Comparison of ENCODE assay signal across 11 cellular contexts in the genomic region with DNA sequence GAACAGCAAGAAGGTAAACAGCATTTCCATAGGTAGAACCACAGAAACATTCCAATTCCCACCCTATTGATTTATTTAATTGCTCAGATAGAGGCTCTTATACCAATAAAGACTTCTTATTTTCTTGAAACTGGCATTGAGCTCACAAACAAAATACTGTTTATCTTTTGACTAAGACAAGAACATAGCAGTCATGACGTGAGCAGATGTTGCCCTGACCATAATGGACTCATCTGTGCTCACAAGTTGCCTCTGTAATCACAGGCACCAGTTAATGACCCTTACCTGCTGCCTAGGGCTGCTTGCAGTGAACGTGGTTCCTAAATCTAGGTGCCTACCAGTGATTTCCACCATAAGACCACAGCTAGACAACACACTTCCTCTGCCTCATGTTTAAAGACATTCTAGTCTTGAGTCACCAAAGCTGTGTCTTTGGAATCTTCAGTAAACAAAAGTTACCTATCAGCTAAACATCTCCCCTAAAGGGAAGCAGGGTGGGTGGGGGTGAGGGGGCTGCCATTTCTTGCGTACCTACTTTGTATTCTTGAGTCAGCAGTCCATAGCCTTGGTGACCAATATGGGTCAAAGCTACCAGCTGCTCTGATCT. TPM values are rescaled to one million over a fixed set of nuclear protein-coding genes. Genes with fewer than 3 reads are reported as not detected.
DNase-seq lines count a peak whose midpoint lies in the region; TF ChIP-seq lines count a peak whose summit lies in the region.
"Had no signal": no experiment of that assay in that cellular context is flagged by ENCODE, and none has a peak within 500 bp of the region (broad histone marks: within the 10 kb centered on the region; RNA-seq: fewer than 3 reads in every experiment).

No MANE protein-coding gene starts in this region.

- WGBS in thymus = 50% methylated on average over 3 of the region's 3 CpGs

- no peak overlapping the region for H3K9ac ChIP-seq in fibroblast of lung (ENCODE audit: insufficient read depth, low read length)

- H3K27me3 ChIP-seq in WERI-Rb-1 (ENCODE audit: insufficient read depth, low read depth, severe bottlenecking) (no peaks in the 10 kb centered on the region), fibroblast of lung (ENCODE audit: control insufficient read depth, insufficient read depth, low read length) (no peaks in the 10 kb centered on the region), thymus (ENCODE audit: control insufficient read depth, insufficient read depth) (no peaks in the 10 kb centered on the region)
- H3K27me3 ChIP-seq: cardiac muscle cell had no signal

- peak overlapping the region; percentile 98 for H3K27ac ChIP-seq in WERI-Rb-1
- peak overlapping the region; percentile 46 for H3K27ac ChIP-seq in fibroblast of lung (ENCODE audit: insufficient read depth, low read length)
- H3K27ac ChIP-seq in thymus (ENCODE audit: low read depth) = no peak overlapping the region
- H3K27ac ChIP-seq: cardiac muscle cell had no signal

- H2AFZ ChIP-seq in fibroblast of lung (ENCODE audit: low read length) = no peak overlapping the region

- H3K4me1 ChIP-seq in fibroblast of lung (ENCODE audit: control insufficient read depth, extremely low read depth, insufficient read depth, low read length) (peaks cover 15% of the 10 kb centered on the region), thymus (ENCODE audit: control insufficient read depth, insufficient read depth, low read length) (peaks cover 35% of the 10 kb centered on the region)

- H3K36me3 ChIP-seq in WERI-Rb-1 = peaks cover 13% of the 10 kb centered on the region; the same call in 1 of the 2 replicates
- no peaks in the 10 kb centered on the region for H3K36me3 ChIP-seq in fibroblast of lung (ENCODE audit: control insufficient read depth, insufficient read depth, low read length)
- H3K36me3 ChIP-seq in thymus (ENCODE audit: control insufficient read depth, insufficient read depth) = peaks cover 15% of the 10 kb centered on the region
- H3K36me3 ChIP-seq: cardiac muscle cell had no signal

- no peak for TF ChIP-seq CTCF in WERI-Rb-1 (IDR thresholded peaks at IDR 0.05; ENCODE audit: low read depth, low read length)
- TF ChIP-seq CTCF in fibroblast of lung (conservative IDR thresholded peaks at IDR 0.05 in 1 of 2, IDR thresholded peaks at IDR 0.05 in 1 of 2; ENCODE audit: low read depth in 1 of 2, low read length in 2 of 2) = no peak
- no peak for TF ChIP-seq CTCF in endothelial cell (IDR thresholded peaks at IDR 0.05; ENCODE audit: unreplicated experiment)

- H3K9me3 Mint-ChIP-seq in activated naive CD4-positive, alpha-beta T cell treated with anti-CD3 and anti-CD28 coated beads, Interleukin-2, amount 10 ng/mL, durations not matched to agents 7 days and 5 days = no peaks in the 10 kb centered on the region
- no peaks in the 10 kb centered on the region for H3K9me3 Mint-ChIP-seq in endothelial cell (ENCODE audit: unreplicated experiment)

- H3K36me3 Mint-ChIP-seq in activated naive CD4-positive, alpha-beta T cell treated with anti-CD3 and anti-CD28 coated beads, Interleukin-2, amount 10 ng/mL, durations not matched to agents 7 days and 5 days = peaks cover 36% of the 10 kb centered on the region
- H3K36me3 Mint-ChIP-seq in endothelial cell (ENCODE audit: low read depth, unreplicated experiment) = no peaks in the 10 kb centered on the region

- H3K4me1 Mint-ChIP-seq in activated naive CD4-positive, alpha-beta T cell treated with anti-CD3 and anti-CD28 coated beads, Interleukin-2, amount 10 ng/mL, durations not matched to agents 7 days and 5 days = peaks cover 59% of the 10 kb centered on the region
- peaks cover 17% of the 10 kb centered on the region for H3K4me1 Mint-ChIP-seq in endothelial cell (ENCODE audit: unreplicated experiment)

- DNase-seq in activated naive CD4-positive, alpha-beta T cell treated with anti-CD3 and anti-CD28 coated beads, Interleukin-2, amount 10 ng/mL, durations not matched to agents 7 days and 5 days = peak; percentile 42
- no peak for DNase-seq in activated naive CD4-positive, alpha-beta T cell treated with anti-CD3 and anti-CD28 coated beads, Interleukin-2, amount 50 U/mL, for 16 hours
- DNase-seq in WERI-Rb-1 (no peak), fibroblast of lung (ENCODE audit: low read depth in 2 of 2) (no peak), endothelial cell (ENCODE audit: low spot score) (no peak), epidermal melanocyte (ENCODE audit: insufficient read length, low spot score) (no peak), OCI-M2 (lab: John Stamatoyannopoulos, UW; ENCODE audit: unreplicated experiment) (no peak)
- DNase-seq: NCI-H146 had no signal

- H3K27me3 Mint-ChIP-seq in activated naive CD4-positive, alpha-beta T cell treated with anti-CD3 and anti-CD28 coated beads, Interleukin-2, amount 10 ng/mL, durations not matched to agents 7 days and 5 days = peaks cover 9% of the 10 kb centered on the region
- H3K27me3 Mint-ChIP-seq in endothelial cell (ENCODE audit: unreplicated experiment) = peaks cover 9% of the 10 kb centered on the region

- H3K79me2 ChIP-seq in fibroblast of lung (ENCODE audit: control insufficient read depth, insufficient read depth, low read length) = peaks cover 17% of the 10 kb centered on the region

- CTCF ChIA-PET in activated naive CD4-positive, alpha-beta T cell treated with anti-CD3 and anti-CD28 coated beads, Interleukin-2, amount 10 ng/mL, durations not matched to agents 7 days and 5 days (lab: Charles Lee) = interaction anchor here (1.6 to 2.2 kb wide), 5 partner anchors 13 to 84 kb away, joined by 5 to 9 read pairs (median 6); no protein-coding TSS in a partner anchor

- no peak overlapping the region for H3K4me2 ChIP-seq in fibroblast of lung (ENCODE audit: extremely low read depth, insufficient read depth, low read length)

- H4K20me1 ChIP-seq in fibroblast of lung (ENCODE audit: control insufficient read depth, extremely low read depth, insufficient read depth, low read length) = no peaks in the 10 kb centered on the region

- H3K9me3 ChIP-seq in WERI-Rb-1 (ENCODE audit: severe bottlenecking) (no peaks in the 10 kb centered on the region), fibroblast of lung (ENCODE audit: control insufficient read depth, insufficient read depth, low read depth, low read length) (no peaks in the 10 kb centered on the region), thymus (ENCODE audit: control insufficient read depth) (no peaks in the 10 kb centered on the region)

- peak overlapping the region; percentile 52 for H3K4me3 Mint-ChIP-seq in activated naive CD4-positive, alpha-beta T cell treated with anti-CD3 and anti-CD28 coated beads, Interleukin-2, amount 10 ng/mL, durations not matched to agents 7 days and 5 days
- H3K4me3 Mint-ChIP-seq in endothelial cell (ENCODE audit: unreplicated experiment) = no peak overlapping the region

- peak overlapping the region; percentile 42 for H3K4me3 ChIP-seq in WERI-Rb-1 (ENCODE audit: low read depth, low read length)
- H3K4me3 ChIP-seq in fibroblast of lung (replicated peaks in 1 of 4; ENCODE audit: control extremely low read depth in 1 of 4, insufficient read depth in 1 of 4, low read depth in 3 of 4, low read length in 4 of 4) = no peak overlapping the region
- peak overlapping the region; percentile 8 for H3K4me3 ChIP-seq in thymus (ENCODE audit: low read length)
- H3K4me3 ChIP-seq: cardiac muscle cell had no signal

- H3K27ac Mint-ChIP-seq in activated naive CD4-positive, alpha-beta T cell treated with anti-CD3 and anti-CD28 coated beads, Interleukin-2, amount 10 ng/mL, durations not matched to agents 7 days and 5 days = peak overlapping the region; percentile 81
- no peak overlapping the region for H3K27ac Mint-ChIP-seq in endothelial cell (ENCODE audit: unreplicated experiment)

RNA-seq across cellular contexts. Expression of a gene that starts 2.1 kb away (rescaled TPM):
- total RNA-seq in fibroblast of lung (48.0 and 82.2 TPM in 2 replicates), endothelial cell (ENCODE audit: unreplicated experiment) (13.8 TPM)
- polyA plus RNA-seq in fibroblast of lung (19.2 and 24.8 TPM in 2 replicates), thymus (8.1 TPM)
- polyA plus RNA-seq in fibroblast of lung (2012) = 27.1 and 28.8 TPM in 2 replicates
- 83.9 and 114 TPM in 2 replicates for polyA minus RNA-seq in fibroblast of lung (ENCODE audit: low replicate concordance)

RNA-seq across cellular contexts. Expression of a gene that starts 33.8 kb away (rescaled TPM):
- total RNA-seq in fibroblast of lung (under 0.01 TPM in 1 of 2 replicates, not detected in the other), endothelial cell (ENCODE audit: unreplicated experiment) (not detected)
- polyA plus RNA-seq in fibroblast of lung (0.01 and 0.02 TPM in 2 replicates), thymus (5.7 TPM)
- not detected in 2 replicates for polyA plus RNA-seq in fibroblast of lung (2012)
- polyA minus RNA-seq in fibroblast of lung (ENCODE audit: low replicate concordance) = not detected in 2 replicates
- total RNA-seq: cardiac muscle cell, renal cortical epithelial cell had no signal
- polyA plus RNA-seq: cardiac muscle cell had no signal

RNA-seq across cellular contexts. Expression of a gene that starts 50.3 kb away (rescaled TPM):
- total RNA-seq in fibroblast of lung (not detected in 2 replicates), endothelial cell (ENCODE audit: unreplicated experiment) (not detected)
- polyA plus RNA-seq in fibroblast of lung (0.02 TPM in 1 of 2 replicates, not detected in the other), thymus (8.5 TPM)
- polyA plus RNA-seq in fibroblast of lung (2012) = 0.05 and 0.15 TPM in 2 replicates
- not detected in 2 replicates for polyA minus RNA-seq in fibroblast of lung (ENCODE audit: low replicate concordance)
- total RNA-seq: cardiac muscle cell, renal cortical epithelial cell had no signal

Comparison
In these comparisons a context has a peak if more than half of its experiments do, and no peak if none do; other contexts are left out.
1. H3K4me3 ChIP-seq: peak in WERI-Rb-1 (single experiment) and thymus (single experiment); none in fibroblast of lung (0 of 4).